7 cellular contexts compared by ENCODE assay signal in the genomic region with DNA sequence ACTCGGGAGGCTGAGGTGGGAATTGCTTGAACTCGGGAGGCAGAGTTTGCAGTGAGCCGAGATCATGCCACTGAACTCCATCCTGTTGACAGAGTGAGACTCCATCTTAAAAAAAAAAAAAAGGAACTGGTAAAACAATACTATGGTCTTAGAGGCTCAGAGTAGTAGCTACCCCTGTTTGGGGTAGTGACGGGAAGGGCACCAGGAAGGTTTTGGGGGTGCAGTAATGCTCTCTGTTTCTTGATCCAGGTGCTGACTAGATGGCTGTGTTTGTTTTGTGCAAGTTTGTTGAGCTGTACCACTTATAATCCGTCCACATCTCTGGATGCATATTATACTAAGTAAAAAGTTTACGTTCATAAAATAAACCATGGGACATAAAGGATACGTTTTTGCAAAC.
"Had no signal": no experiment of that assay in that cellular context is flagged by ENCODE, and none has a peak within 500 bp of the region (broad histone marks: within the 10 kb centered on the region; RNA-seq: fewer than 3 reads in every experiment).

No MANE protein-coding gene starts in this region.

- H3K4me3 ChIP-seq: GM23338 had no signal

- H3K9me3 Mint-ChIP-seq: GM23338, H9 had no signal

- H3K36me3 Mint-ChIP-seq: IgD-negative memory B cell had no signal

- H3K4me1 Mint-ChIP-seq: GM23338, H9, IgD-negative memory B cell had no signal

- H3K27ac ChIP-seq: HL-60 had no signal

- ATAC-seq: GM23338, HepG2 had no signal

- DNase-seq: H9, HCEC 1CT, KBM-7 had no signal

- H3K27me3 Mint-ChIP-seq: IgD-negative memory B cell had no signal

- H3K4me3 Mint-ChIP-seq: GM23338, H9, IgD-negative memory B cell had no signal
